3 cellular contexts compared by ENCODE assay signal in the genomic region with DNA sequence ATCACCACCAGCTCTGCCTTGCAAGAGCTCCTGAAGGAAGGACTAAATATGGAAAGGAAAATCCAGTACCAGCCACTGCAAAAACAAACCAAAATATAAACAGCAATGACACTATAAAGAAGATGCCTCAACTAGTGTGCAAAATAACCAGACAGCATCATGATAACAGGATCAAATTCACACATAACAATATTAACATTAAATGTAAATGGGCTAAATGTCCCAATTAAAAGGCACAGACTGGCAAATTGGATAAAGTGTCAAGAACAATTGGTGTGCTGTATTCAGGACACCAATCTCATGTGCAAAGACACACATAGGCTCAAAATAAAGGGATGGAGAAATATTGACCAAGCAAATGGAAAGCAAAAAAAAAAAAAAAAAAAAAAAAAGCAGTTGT.
DNase-seq lines count a peak whose midpoint lies in the region; ATAC-seq, FAIRE-seq and TF ChIP-seq lines count a peak whose summit lies in the region.
"Not testable (repeated sequence)": the region's sequence is repeated elsewhere in the genome, so short reads cannot be mapped to it uniquely, and the experiment has no call there.

No MANE protein-coding gene starts in this region.

- H3K36me3 Mint-ChIP-seq in stimulated activated naive CD8-positive, alpha-beta T cell treated with anti-CD3 and anti-CD28 coated beads, Interleukin-15, Interleukin-2, amounts not matched to agents 100 ng/mL and 50 ng/mL, for 24 hours (ENCODE audit: low read depth), result not testable (repeated sequence)

- not testable (repeated sequence) for H3K79me2 ChIP-seq in K562 (ENCODE audit: control insufficient read depth, insufficient read depth, low read length)

- not testable (repeated sequence) for H3K27me3 Mint-ChIP-seq in stimulated activated naive CD8-positive, alpha-beta T cell treated with anti-CD3 and anti-CD28 coated beads, Interleukin-15, Interleukin-2, amounts not matched to agents 100 ng/mL and 50 ng/mL, for 24 hours

- H3K27me3 ChIP-seq in K562 (ENCODE audit: control insufficient read depth in 2 of 2, insufficient read depth in 2 of 2, low read length in 2 of 2), result not testable (repeated sequence)

- TF ChIP-seq CTCF in HEK293 (tag by site-specific recombination; IDR thresholded peaks at IDR 0.05); K562 (IDR thresholded peaks at IDR 0.05 in 2 of 3, conservative IDR thresholded peaks at IDR 0.05 in 1 of 3; ENCODE audit: insufficient read depth in 2 of 3, low read depth in 1 of 3, low read length in 3 of 3): not testable (repeated sequence)

- H4K20me1 ChIP-seq in K562 (replicated peaks; ENCODE audit: control insufficient read depth, insufficient read depth, low read length), result not testable (repeated sequence)

- peaks cover 43% of the 10 kb centered on the region for H3K9me3 Mint-ChIP-seq in stimulated activated naive CD8-positive, alpha-beta T cell treated with anti-CD3 and anti-CD28 coated beads, Interleukin-15, Interleukin-2, amounts not matched to agents 100 ng/mL and 50 ng/mL, for 24 hours

- not testable (repeated sequence) for FAIRE-seq in K562 (lab: Jason Lieb, UNC)

- not testable (repeated sequence) for H3K4me2 ChIP-seq in K562 (ENCODE audit: insufficient read depth, low read length)

- POLR2A ChIA-PET in HEK293 (lab: Yijun Ruan, JAX); K562 (lab: Yijun Ruan, JAX): not testable (repeated sequence)

- not testable (repeated sequence) for ATAC-seq in K562

- CTCF ChIA-PET in HEK293 (lab: Yijun Ruan, JAX); K562 (lab: Yijun Ruan, JAX; ENCODE audit: low intra/inter-chr PET ratio): not testable (repeated sequence)

- not testable (repeated sequence) for H3K9ac ChIP-seq in K562 (ENCODE audit: insufficient read depth in 1 of 2, low read depth in 2 of 2, low read length in 2 of 2)

- peak overlapping the region; percentile 11 for H3K27ac Mint-ChIP-seq in stimulated activated naive CD8-positive, alpha-beta T cell treated with anti-CD3 and anti-CD28 coated beads, Interleukin-15, Interleukin-2, amounts not matched to agents 100 ng/mL and 50 ng/mL, for 24 hours

- H3K9me3 ChIP-seq in HEK293 (ENCODE audit: control insufficient read depth, insufficient read depth, low read depth, low read length); K562 (replicated peaks; ENCODE audit: control insufficient read depth, insufficient read depth, low read depth, low read length): not testable (repeated sequence)

- not testable (repeated sequence) for H3K36me3 ChIP-seq in HEK293 (ENCODE audit: control insufficient read depth in 2 of 2, insufficient read depth in 1 of 2, low read length in 2 of 2); K562 (ENCODE audit: control insufficient read depth, insufficient read depth, low read length)

- not testable (repeated sequence) for TF ChIP-seq RAD21 in K562 (CRISPR knock-in tag; conservative IDR thresholded peaks at IDR 0.05 in 1 of 2, IDR thresholded peaks at IDR 0.05 in 1 of 2)

- not testable (repeated sequence) for H3K4me3 Mint-ChIP-seq in stimulated activated naive CD8-positive, alpha-beta T cell treated with anti-CD3 and anti-CD28 coated beads, Interleukin-15, Interleukin-2, amounts not matched to agents 100 ng/mL and 50 ng/mL, for 24 hours

- BruUV-seq in K562 (replicated peaks; lab: Mats Ljungman, UMichigan), result not testable (repeated sequence)

- intact Hi-C loops in K562 (cut with micrococcal nuclease), result not testable (repeated sequence)

- DNase-seq in K562 (ENCODE audit: extremely low read depth in 1 of 4, low spot score in 3 of 4), result not testable (repeated sequence)

- H2AFZ ChIP-seq in K562 (ENCODE audit: low read depth, low read length), result not testable (repeated sequence)

- H3K9me1 ChIP-seq in K562 (ENCODE audit: control insufficient read depth, insufficient read depth, low read length), result not testable (repeated sequence)

- not testable (repeated sequence) for H3K4me1 Mint-ChIP-seq in stimulated activated naive CD8-positive, alpha-beta T cell treated with anti-CD3 and anti-CD28 coated beads, Interleukin-15, Interleukin-2, amounts not matched to agents 100 ng/mL and 50 ng/mL, for 24 hours (ENCODE audit: low read depth)

- not testable (repeated sequence) for TF ChIP-seq POLR2A in K562 (conservative IDR thresholded peaks at IDR 0.05)

- not testable (repeated sequence) for H3K4me1 ChIP-seq in HEK293 (ENCODE audit: control insufficient read depth, insufficient read depth, low read length); K562 (replicated peaks in 1 of 2; ENCODE audit: control insufficient read depth in 2 of 2, insufficient read depth in 2 of 2, low read length in 2 of 2)

- H3K27ac ChIP-seq in HEK293 (ENCODE audit: extremely low read depth, low read depth, low read length); K562 (ENCODE audit: extremely low read depth, low read depth, low read length): not testable (repeated sequence)

- not testable (repeated sequence) for TF ChIP-seq EP300 in K562 (IDR thresholded peaks at IDR 0.05; ENCODE audit: low read length)

- not testable (repeated sequence) for H3K4me3 ChIP-seq in HEK293 (ENCODE audit: low read depth, low read length); K562

- in situ Hi-C loops in K562 (cut with MboI), result not testable (repeated sequence)

TF ChIP-seq in HEK293, 187 proteins besides CTCF, POLR2A, EP300 and RAD21:
- TF ChIP-seq SETDB1 (IDR thresholded peaks at IDR 0.05; ENCODE audit: insufficient read length, low read length), result peak; percentile 20

TF ChIP-seq in K562, 482 proteins besides CTCF, POLR2A, EP300 and RAD21:
- TF ChIP-seq ZNF354B (CRISPR knock-in tag; IDR thresholded peaks at IDR 0.05) (peak; percentile 90), ZNF507 (tag; conservative IDR thresholded peaks at IDR 0.05) (peak; percentile 97)
TF ChIP-seq in K562: peak in this region for 2; not testable (repeated sequence) for 480.
